ENCODE assay signal across 15 cellular contexts in the genomic region with DNA sequence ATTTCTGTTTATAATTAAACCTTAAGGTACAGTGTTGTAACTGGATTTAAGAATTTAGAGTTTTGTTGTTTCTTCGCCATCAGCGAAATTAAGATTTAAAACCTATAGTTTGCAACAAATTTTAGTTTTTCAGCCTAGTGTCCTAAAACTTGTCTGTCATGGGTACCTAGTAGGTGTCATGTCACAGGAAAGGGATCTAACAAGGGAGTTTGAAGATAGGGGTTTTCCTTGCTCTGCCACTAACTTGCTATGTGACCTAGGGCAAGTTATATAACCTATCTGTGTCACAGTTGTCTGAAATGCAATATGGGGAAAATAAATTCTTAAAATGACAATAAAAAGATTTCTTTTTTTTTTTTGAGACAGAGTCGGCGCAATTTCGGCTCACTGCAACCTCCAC. TPM values are rescaled to one million over a fixed set of nuclear protein-coding genes. Genes with fewer than 3 reads are reported as not detected.
DNase-seq lines count a peak whose midpoint lies in the region; TF ChIP-seq lines count a peak whose summit lies in the region.
"Had no signal": no experiment of that assay in that cellular context is flagged by ENCODE, and none has a peak within 500 bp of the region (broad histone marks: within the 10 kb centered on the region; RNA-seq: fewer than 3 reads in every experiment).

No MANE protein-coding gene starts in this region.

- no peak overlapping the region for H3K27ac Mint-ChIP-seq in Caco-2 (ENCODE audit: unreplicated experiment)

- 96% methylated on average over 5 of the region's 5 CpGs for WGBS in HUES64

- CTCF ChIA-PET in Caco-2 (lab: Charles Lee): interaction anchor here (1.3 kb wide), 1 partner anchor 41 kb away, joined by 9 read pairs; no protein-coding TSS in a partner anchor

- peaks cover 6% of the 10 kb centered on the region for H3K36me3 Mint-ChIP-seq in Caco-2 (ENCODE audit: insufficient read depth, unreplicated experiment)

- DNase-seq in brain microvascular endothelial cell (no peak), DMS 273 treated with DMSO at 0.1 percent for 48 hours (lab: John Stamatoyannopoulos, UW) (no peak), Caco-2 (no peak), NK-92 (lab: John Stamatoyannopoulos, UW; ENCODE audit: unreplicated experiment) (no peak), NCI-H748 (lab: John Stamatoyannopoulos, UW; ENCODE audit: unreplicated experiment) (no peak)
- DNase-seq: naive thymus-derived CD8-positive, alpha-beta T cell; NCI-H2029; NCI-H774; upper lobe of left lung had no signal

- no peak overlapping the region; the same call in 1 of the 2 replicates for H3K9ac ChIP-seq in HUES64 (ENCODE audit: low read depth, low read length)
- H3K9ac ChIP-seq in muscle layer of colon (ENCODE audit: low read length): no peak overlapping the region
- peak overlapping the region in 2 of 5 donors; percentile 3 to 32 for H3K9ac ChIP-seq in subcutaneous abdominal adipose tissue (ENCODE audit: low read length in 5 of 5)
- H3K9ac ChIP-seq: BLaER1 had no signal

- BruUV-seq in Caco-2 (replicated peaks; lab: Mats Ljungman, UMichigan): no TSS peak

- H3K9me3 ChIP-seq in HUES64 (ENCODE audit: insufficient read depth, low read depth, low read length): no peaks in the 10 kb centered on the region; the same call in 1 of the 2 replicates
- H3K9me3 ChIP-seq in muscle layer of colon (ENCODE audit: low read length): no peaks in the 10 kb centered on the region
- no peaks in the 10 kb centered on the region for H3K9me3 ChIP-seq in subcutaneous abdominal adipose tissue (ENCODE audit: control insufficient read depth in 5 of 5, low read length in 5 of 5)
- peaks cover 4% of the 10 kb centered on the region; the same call in 1 of the 2 replicates for H3K9me3 ChIP-seq in Caco-2
- H3K9me3 ChIP-seq: upper lobe of left lung had no signal

- POLR2A ChIA-PET in Caco-2 (lab: Charles Lee): interaction anchor here (0.7 to 1.0 kb wide), 2 partner anchors 20 to 132 kb away, joined by 3 read pairs; a partner anchor contains a TSS

- no peaks in the 10 kb centered on the region for H3K36me3 ChIP-seq in HUES64 (ENCODE audit: insufficient read depth, low read length)
- H3K36me3 ChIP-seq in brain microvascular endothelial cell (replicated peaks): no peaks in the 10 kb centered on the region
- no peaks in the 10 kb centered on the region for H3K36me3 ChIP-seq in muscle layer of colon (ENCODE audit: insufficient read depth, low read length)
- H3K36me3 ChIP-seq in subcutaneous abdominal adipose tissue (ENCODE audit: control insufficient read depth in 5 of 5, insufficient read depth in 5 of 5, low read length in 5 of 5): no peaks in the 10 kb centered on the region
- no peaks in the 10 kb centered on the region for H3K36me3 ChIP-seq in Caco-2 (ENCODE audit: control insufficient read depth, insufficient read depth, low read length)
- H3K36me3 ChIP-seq: MG63, SJSA1, upper lobe of left lung had no signal

- H3K9me3 Mint-ChIP-seq in Caco-2 (ENCODE audit: unreplicated experiment): peaks cover 10% of the 10 kb centered on the region

- H3K4me3 ChIP-seq in HUES64 (ENCODE audit: low read length): 0 out of 2 replicates have a peak overlapping the region, but pooled peaks have one; percentile 31
- no peak overlapping the region for H3K4me3 ChIP-seq in brain microvascular endothelial cell (ENCODE audit: low read depth, low read length)
- no peak overlapping the region for H3K4me3 ChIP-seq in muscle layer of colon (ENCODE audit: low read depth in 1 of 2, low read length in 2 of 2)
- no peak overlapping the region for H3K4me3 ChIP-seq in subcutaneous abdominal adipose tissue (ENCODE audit: low read depth in 1 of 5, low read length in 5 of 5)
- H3K4me3 ChIP-seq in Caco-2 (ENCODE audit: low read depth, low read length): no peak overlapping the region
- H3K4me3 ChIP-seq: BLaER1, MG63, SJSA1, upper lobe of left lung had no signal

- H3K27ac ChIP-seq in HUES64 (ENCODE audit: low read depth, low read length) (peak overlapping the region; percentile 53), brain microvascular endothelial cell (peak overlapping the region; percentile 84), muscle layer of colon (ENCODE audit: low read depth, low read length) (peak overlapping the region; percentile 76), subcutaneous abdominal adipose tissue (ENCODE audit: low read depth, low read length) (peak overlapping the region; percentile 80)
- H3K27ac ChIP-seq: BLaER1 had no signal

- H3K27me3 ChIP-seq in HUES64 (ENCODE audit: insufficient read depth, low read length) (no peaks in the 10 kb centered on the region), brain microvascular endothelial cell (replicated peaks) (no peaks in the 10 kb centered on the region), muscle layer of colon (ENCODE audit: control insufficient read depth in 1 of 2, insufficient read depth in 2 of 2, low read length in 2 of 2) (no peaks in the 10 kb centered on the region), subcutaneous abdominal adipose tissue (ENCODE audit: control insufficient read depth in 5 of 5, insufficient read depth in 4 of 5, low read length in 5 of 5) (no peaks in the 10 kb centered on the region), Caco-2 (replicated peaks; ENCODE audit: control insufficient read depth, insufficient read depth, low read length) (no peaks in the 10 kb centered on the region)
- H3K27me3 ChIP-seq: BLaER1, MG63, SJSA1, upper lobe of left lung had no signal

- H3K4me1 ChIP-seq in HUES64 (ENCODE audit: insufficient read depth, low read length): peaks cover 45% of the 10 kb centered on the region
- H3K4me1 ChIP-seq in muscle layer of colon (ENCODE audit: insufficient read depth, low read length): peaks cover 41% of the 10 kb centered on the region
- H3K4me1 ChIP-seq in subcutaneous abdominal adipose tissue (ENCODE audit: control insufficient read depth in 5 of 5, insufficient read depth in 5 of 5, low read length in 5 of 5): peaks cover 12 to 34% (median 31%) of the 10 kb centered on the region in 5 donors
- H3K4me1 ChIP-seq in Caco-2: peaks cover 24% of the 10 kb centered on the region

- in situ Hi-C loops in brain microvascular endothelial cell (cut with HindIII; ENCODE audit: low pct_ligation_motif_present, low sequenced_read_pairs): no loop called here

- no peak overlapping the region for H3K4me3 Mint-ChIP-seq in Caco-2 (ENCODE audit: unreplicated experiment)
- H3K4me3 Mint-ChIP-seq: naive thymus-derived CD8-positive, alpha-beta T cell had no signal

- TF ChIP-seq CTCF in brain microvascular endothelial cell (IDR thresholded peaks at IDR 0.05; ENCODE audit: low read depth, low read length, missing control alignments): no peak
- no peak for TF ChIP-seq CTCF in Caco-2 (IDR thresholded peaks at IDR 0.05; ENCODE audit: insufficient read depth in 1 of 2, low read depth in 1 of 2, low read length in 1 of 2, severe bottlenecking in 1 of 2, unreplicated experiment in 1 of 2)

- no peaks in the 10 kb centered on the region for H3K27me3 Mint-ChIP-seq in Caco-2 (ENCODE audit: insufficient read depth, unreplicated experiment)
- H3K27me3 Mint-ChIP-seq: naive thymus-derived CD8-positive, alpha-beta T cell had no signal

- peaks cover 20% of the 10 kb centered on the region for H3K4me1 Mint-ChIP-seq in Caco-2 (ENCODE audit: low read depth, unreplicated experiment)

- intact Hi-C loops in Caco-2 (cut with micrococcal nuclease; ENCODE audit: unreplicated experiment): loop anchor here (1.0 kb wide), 2 partner anchors 8 to 55 kb away; no protein-coding TSS in a partner anchor

RNA-seq across cellular contexts. Expression of a gene that starts 9.2 kb away (rescaled TPM):
- polyA plus RNA-seq in HUES64 (2013, experiment 1 of 2): 52.1 TPM
- polyA plus RNA-seq in HUES64 (2013, experiment 2 of 2): 48.5 TPM
- total RNA-seq in Caco-2 (2022): 50.9 and 55.2 TPM in 2 replicates
